8 cellular contexts compared by ENCODE assay signal in genomic region chr11:2401436-2401984, GRCh38. TPM values are rescaled to one million over a fixed set of nuclear protein-coding genes. Genes with fewer than 3 reads are reported as not detected.
DNase-seq lines count a peak whose midpoint lies in the region; ATAC-seq and TF ChIP-seq lines count a peak whose summit lies in the region.

No MANE protein-coding gene starts in this region.

- peak overlapping the region; percentile 91 for H3K27ac Mint-ChIP-seq in GM23338

- H3K27me3 ChIP-seq in GM23338 (ENCODE audit: insufficient read depth), result no peaks in the 10 kb centered on the region
- no peaks in the 10 kb centered on the region for H3K27me3 ChIP-seq in SU-DHL-6 (ENCODE audit: low read length)

- H3K36me3 Mint-ChIP-seq in GM23338 (ENCODE audit: low read depth), result peaks cover 19% of the 10 kb centered on the region; the same call in 2 of the 3 replicates

- H3K79me2 ChIP-seq in GM23338 (replicated peaks; ENCODE audit: insufficient read depth) (peaks cover 12% of the 10 kb centered on the region), SU-DHL-6 (ENCODE audit: insufficient read depth, low read length) (peaks cover 11% of the 10 kb centered on the region)

- H3K4me1 Mint-ChIP-seq in GM23338, result peaks cover 3% of the 10 kb centered on the region; the same call in 2 of the 3 replicates

- H3K27ac ChIP-seq in GM23338 (ENCODE audit: low read depth), result no peak overlapping the region
- no peak overlapping the region for H3K27ac ChIP-seq in SU-DHL-6 (ENCODE audit: low read depth, low read length)

- peak overlapping the region; percentile 95 for H3K4me2 ChIP-seq in GM23338
- peak overlapping the region; percentile 90 for H3K4me2 ChIP-seq in SU-DHL-6 (ENCODE audit: low read depth, low read length, poor library complexity, severe bottlenecking)

- H3K4me1 ChIP-seq in GM23338 (ENCODE audit: insufficient read depth), result peaks cover 6% of the 10 kb centered on the region; the same call in 1 of the 2 replicates

- TF ChIP-seq CTCF in GM23338 (conservative IDR thresholded peaks at IDR 0.05; ENCODE audit: low read depth in 2 of 2), result peak; percentile 30 to 31; a peak in 3 of 4 replicates
- TF ChIP-seq CTCF in SU-DHL-6 (IDR thresholded peaks at IDR 0.05; ENCODE audit: insufficient read depth, low read length, poor library complexity, severe bottlenecking), result peak; percentile 15
- TF ChIP-seq CTCF in fibroblast of pulmonary artery (IDR thresholded peaks at IDR 0.05; ENCODE audit: low read length, missing control alignments), result peak; percentile 3

- no peaks in the 10 kb centered on the region for H3K9me2 ChIP-seq in GM23338 (ENCODE audit: insufficient read depth)
- H3K9me2 ChIP-seq in SU-DHL-6 (replicated peaks; ENCODE audit: insufficient read depth, low read length), result no peaks in the 10 kb centered on the region

- H3K36me3 ChIP-seq in GM23338 (ENCODE audit: insufficient read depth), result no peaks in the 10 kb centered on the region; the same call in 1 of the 2 replicates
- H3K36me3 ChIP-seq in SU-DHL-6 (ENCODE audit: low read length), result no peaks in the 10 kb centered on the region

- peak overlapping the region; percentile 90 for H3K9ac ChIP-seq in SU-DHL-6 (ENCODE audit: low read length)

- H3K9me3 ChIP-seq in SU-DHL-6 (ENCODE audit: insufficient read depth, low read length), result no peaks in the 10 kb centered on the region

- H3F3A ChIP-seq in GM23338 (replicated peaks; ENCODE audit: low read depth), result no peaks in the 10 kb centered on the region
- peaks cover 23% of the 10 kb centered on the region for H3F3A ChIP-seq in SU-DHL-6 (ENCODE audit: insufficient read depth)

- H3K4me3 ChIP-seq in GM23338 (peak overlapping the region; percentile 96), SU-DHL-6 (ENCODE audit: insufficient read depth, low read length, poor library complexity, severe bottlenecking) (peak overlapping the region; percentile 94), fibroblast of pulmonary artery (replicated peaks; ENCODE audit: low read depth, low read length) (peak overlapping the region; percentile 85), skeletal muscle cell (ENCODE audit: low read depth, low read length) (peak overlapping the region; percentile 99)

- ATAC-seq in GM23338, result no peak
- ATAC-seq in HG03159 (IDR thresholded peaks at IDR 0.05; ENCODE audit: unreplicated experiment), result no peak
- no peak for ATAC-seq in HG02885 (IDR thresholded peaks at IDR 0.05; ENCODE audit: poor library complexity, unreplicated experiment)

- H2AFZ ChIP-seq in GM23338, result no peak overlapping the region
- no peak overlapping the region for H2AFZ ChIP-seq in SU-DHL-6 (ENCODE audit: low read depth, low read length, severe bottlenecking)

- DNase-seq in GM23338 (ENCODE audit: low spot score) (no peak), fibroblast of pulmonary artery (ENCODE audit: low read depth) (no peak), skeletal muscle cell (ENCODE audit: low read depth) (no peak), GF-D8 (lab: John Stamatoyannopoulos, UW) (no peak), SKM-1 (lab: John Stamatoyannopoulos, UW; ENCODE audit: unreplicated experiment) (no peak)

- H3K9me3 Mint-ChIP-seq in GM23338, result no peaks in the 10 kb centered on the region

- H4K20me1 ChIP-seq in GM23338 (replicated peaks; ENCODE audit: insufficient read depth) (no peaks in the 10 kb centered on the region), SU-DHL-6 (ENCODE audit: low read depth, low read length) (no peaks in the 10 kb centered on the region)

- peak overlapping the region; percentile 89 for H3K4me3 Mint-ChIP-seq in GM23338

- peaks cover 17% of the 10 kb centered on the region for H3K27me3 Mint-ChIP-seq in GM23338 (ENCODE audit: insufficient read depth, low read depth, poor library complexity)

TF ChIP-seq in GM23338, 12 proteins besides CTCF, POLR2A, EP300 and RAD21:
- TF ChIP-seq ZNF114 (CRISPR knock-in tag; IDR thresholded peaks at IDR 0.05) (no peak), NANOG (IDR thresholded peaks at IDR 0.05; ENCODE audit: borderline replicate concordance) (no peak), EZH2 (IDR thresholded peaks at IDR 0.05; ENCODE audit: low read depth, unreplicated experiment) (no peak)
- TF ChIP-seq, protein P1, sequence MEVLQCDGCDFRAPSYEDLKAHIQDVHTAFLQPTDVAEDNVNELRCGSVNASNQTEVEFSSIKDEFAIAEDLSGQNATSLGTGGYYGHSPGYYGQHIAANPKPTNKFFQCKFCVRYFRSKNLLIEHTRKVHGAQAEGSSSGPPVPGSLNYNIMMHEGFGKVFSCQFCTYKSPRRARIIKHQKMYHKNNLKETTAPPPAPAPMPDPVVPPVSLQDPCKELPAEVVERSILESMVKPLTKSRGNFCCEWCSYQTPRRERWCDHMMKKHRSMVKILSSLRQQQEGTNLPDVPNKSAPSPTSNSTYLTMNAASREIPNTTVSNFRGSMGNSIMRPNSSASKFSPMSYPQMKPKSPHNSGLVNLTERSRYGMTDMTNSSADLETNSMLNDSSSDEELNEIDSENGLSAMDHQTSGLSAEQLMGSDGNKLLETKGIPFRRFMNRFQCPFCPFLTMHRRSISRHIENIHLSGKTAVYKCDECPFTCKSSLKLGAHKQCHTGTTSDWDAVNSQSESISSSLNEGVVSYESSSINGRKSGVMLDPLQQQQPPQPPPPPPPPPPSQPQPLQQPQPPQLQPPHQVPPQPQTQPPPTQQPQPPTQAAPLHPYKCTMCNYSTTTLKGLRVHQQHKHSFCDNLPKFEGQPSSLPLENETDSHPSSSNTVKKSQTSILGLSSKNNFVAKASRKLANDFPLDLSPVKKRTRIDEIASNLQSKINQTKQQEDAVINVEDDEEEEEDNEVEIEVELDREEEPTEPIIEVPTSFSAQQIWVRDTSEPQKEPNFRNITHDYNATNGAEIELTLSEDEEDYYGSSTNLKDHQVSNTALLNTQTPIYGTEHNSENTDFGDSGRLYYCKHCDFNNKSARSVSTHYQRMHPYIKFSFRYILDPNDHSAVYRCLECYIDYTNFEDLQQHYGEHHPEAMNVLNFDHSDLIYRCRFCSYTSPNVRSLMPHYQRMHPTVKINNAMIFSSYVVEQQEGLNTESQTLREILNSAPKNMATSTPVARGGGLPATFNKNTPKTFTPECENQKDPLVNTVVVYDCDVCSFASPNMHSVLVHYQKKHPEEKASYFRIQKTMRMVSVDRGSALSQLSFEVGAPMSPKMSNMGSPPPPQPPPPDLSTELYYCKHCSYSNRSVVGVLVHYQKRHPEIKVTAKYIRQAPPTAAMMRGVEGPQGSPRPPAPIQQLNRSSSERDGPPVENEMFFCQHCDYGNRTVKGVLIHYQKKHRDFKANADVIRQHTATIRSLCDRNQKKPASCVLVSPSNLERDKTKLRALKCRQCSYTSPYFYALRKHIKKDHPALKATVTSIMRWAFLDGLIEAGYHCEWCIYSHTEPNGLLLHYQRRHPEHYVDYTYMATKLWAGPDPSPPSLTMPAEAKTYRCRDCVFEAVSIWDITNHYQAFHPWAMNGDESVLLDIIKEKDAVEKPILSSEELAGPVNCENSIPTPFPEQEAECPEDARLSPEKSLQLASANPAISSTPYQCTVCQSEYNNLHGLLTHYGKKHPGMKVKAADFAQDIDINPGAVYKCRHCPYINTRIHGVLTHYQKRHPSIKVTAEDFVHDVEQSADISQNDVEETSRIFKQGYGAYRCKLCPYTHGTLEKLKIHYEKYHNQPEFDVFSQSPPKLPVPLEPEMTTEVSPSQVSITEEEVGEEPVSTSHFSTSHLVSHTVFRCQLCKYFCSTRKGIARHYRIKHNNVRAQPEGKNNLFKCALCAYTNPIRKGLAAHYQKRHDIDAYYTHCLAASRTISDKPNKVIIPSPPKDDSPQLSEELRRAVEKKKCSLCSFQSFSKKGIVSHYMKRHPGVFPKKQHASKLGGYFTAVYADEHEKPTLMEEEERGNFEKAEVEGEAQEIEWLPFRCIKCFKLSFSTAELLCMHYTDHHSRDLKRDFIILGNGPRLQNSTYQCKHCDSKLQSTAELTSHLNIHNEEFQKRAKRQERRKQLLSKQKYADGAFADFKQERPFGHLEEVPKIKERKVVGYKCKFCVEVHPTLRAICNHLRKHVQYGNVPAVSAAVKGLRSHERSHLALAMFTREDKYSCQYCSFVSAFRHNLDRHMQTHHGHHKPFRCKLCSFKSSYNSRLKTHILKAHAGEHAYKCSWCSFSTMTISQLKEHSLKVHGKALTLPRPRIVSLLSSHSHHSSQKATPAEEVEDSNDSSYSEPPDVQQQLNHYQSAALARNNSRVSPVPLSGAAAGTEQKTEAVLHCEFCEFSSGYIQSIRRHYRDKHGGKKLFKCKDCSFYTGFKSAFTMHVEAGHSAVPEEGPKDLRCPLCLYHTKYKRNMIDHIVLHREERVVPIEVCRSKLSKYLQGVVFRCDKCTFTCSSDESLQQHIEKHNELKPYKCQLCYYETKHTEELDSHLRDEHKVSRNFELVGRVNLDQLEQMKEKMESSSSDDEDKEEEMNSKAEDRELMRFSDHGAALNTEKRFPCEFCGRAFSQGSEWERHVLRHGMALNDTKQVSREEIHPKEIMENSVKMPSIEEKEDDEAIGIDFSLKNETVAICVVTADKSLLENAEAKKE (CRISPR knock-in tag; IDR thresholded peaks at IDR 0.05), result no peak
- TF ChIP-seq, protein P2, sequence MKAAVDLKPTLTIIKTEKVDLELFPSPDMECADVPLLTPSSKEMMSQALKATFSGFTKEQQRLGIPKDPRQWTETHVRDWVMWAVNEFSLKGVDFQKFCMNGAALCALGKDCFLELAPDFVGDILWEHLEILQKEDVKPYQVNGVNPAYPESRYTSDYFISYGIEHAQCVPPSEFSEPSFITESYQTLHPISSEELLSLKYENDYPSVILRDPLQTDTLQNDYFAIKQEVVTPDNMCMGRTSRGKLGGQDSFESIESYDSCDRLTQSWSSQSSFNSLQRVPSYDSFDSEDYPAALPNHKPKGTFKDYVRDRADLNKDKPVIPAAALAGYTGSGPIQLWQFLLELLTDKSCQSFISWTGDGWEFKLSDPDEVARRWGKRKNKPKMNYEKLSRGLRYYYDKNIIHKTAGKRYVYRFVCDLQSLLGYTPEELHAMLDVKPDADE (IDR thresholded peaks at IDR 0.05), result no peak
TF ChIP-seq in GM23338: peak in this region for 0.

RNA-seq across cellular contexts. Expression of gene TSSC4, which starts 1.0 kb away (rescaled TPM):
- total RNA-seq in GM23338 (2014; rRNA removed; shearing (Covaris generic)), result 27.7 and 44.3 TPM in 2 replicates
- 27.5 and 31.3 TPM in 2 replicates for polyA plus RNA-seq in GM23338 (2016; fragmentation: Nextera tagmentation; extraction: Ambion mirVana)

RNA-seq across cellular contexts. Expression of gene CD81, which starts 24.4 kb away (rescaled TPM):
- total RNA-seq in GM23338 (2014; rRNA removed; shearing (Covaris generic)), result 290 and 346 TPM in 2 replicates
- 88.6 and 95.5 TPM in 2 replicates for polyA plus RNA-seq in GM23338 (2016; fragmentation: Nextera tagmentation; extraction: Ambion mirVana)

RNA-seq across cellular contexts. Expression of gene TRPM5, which starts 42.8 kb away (rescaled TPM):
- not detected in 2 replicates for total RNA-seq in GM23338 (2014; rRNA removed; shearing (Covaris generic))
- polyA plus RNA-seq in GM23338 (2016; fragmentation: Nextera tagmentation; extraction: Ambion mirVana), result not detected in 2 replicates

RNA-seq across cellular contexts. Expression of gene KCNQ1, which starts 43.3 kb away (rescaled TPM):
- total RNA-seq in GM23338 (2014; rRNA removed; shearing (Covaris generic)), result 0.87 and 1.2 TPM in 2 replicates
- 0.45 and 1.1 TPM in 2 replicates for polyA plus RNA-seq in GM23338 (2016; fragmentation: Nextera tagmentation; extraction: Ambion mirVana)
